27 cellular contexts compared by ENCODE assay signal in genomic region chr15:36938131-36938530, GRCh38.
"Had no signal": no experiment of that assay in that cellular context is flagged by ENCODE, and none has a peak within 500 bp of the region (broad histone marks: within the 10 kb centered on the region; RNA-seq: fewer than 3 reads in every experiment).

No MANE protein-coding gene starts in this region.

- H3K36me3 ChIP-seq: ascending aorta, brain microvascular endothelial cell, esophagus muscularis mucosa, gastrocnemius medialis had no signal

- H3K27me3 ChIP-seq: ascending aorta, brain microvascular endothelial cell, esophagus muscularis mucosa, foreskin keratinocyte, gastrocnemius medialis had no signal

- H3K9me3 ChIP-seq: ascending aorta, esophagus muscularis mucosa, gastrocnemius medialis had no signal

- H3K27ac Mint-ChIP-seq: activated CD4-positive, alpha-beta memory T cell treated with anti-CD3 and anti-CD28 coated beads for 36 hours; activated CD4-positive, alpha-beta T cell treated with anti-CD3 and anti-CD28 coated beads for 36 hours; activated CD4-positive, alpha-beta T cell treated with anti-CD3 and anti-CD28 coated beads, Interleukin-2, amount 10 ng/mL, durations not matched to agents 24 days and 14 days; activated CD8-positive, alpha-beta memory T cell treated with anti-CD3 and anti-CD28 coated beads, Interleukin-2, amount 10 ng/mL, durations not matched to agents 7 days and 5 days; activated CD8-positive, alpha-beta T cell treated with anti-CD3 and anti-CD28 coated beads, Interleukin-2, amount 10 ng/mL, durations not matched to agents 7 days and 5 days; activated naive CD4-positive, alpha-beta T cell treated with anti-CD3 and anti-CD28 coated beads, Interleukin-2, amount 10 ng/mL, durations not matched to agents 7 days and 5 days; activated naive CD4-positive, alpha-beta T cell treated with anti-CD3 and anti-CD28 coated beads, Interleukin-2, amount 50 U/mL, for 72 hours; activated naive CD8-positive, alpha-beta T cell treated with anti-CD3 and anti-CD28 coated beads, Interleukin-2, amount 10 ng/mL, durations not matched to agents 7 days and 5 days; activated T-cell treated with anti-CD3 and anti-CD28 coated beads, Interleukin-2, amount 50 U/mL, for 24 hours; activated T-cell treated with anti-CD3 and anti-CD28 coated beads, Interleukin-2, amount 50 U/mL, for 72 hours had no signal

- H3K4me3 Mint-ChIP-seq: activated CD4-positive, alpha-beta memory T cell treated with anti-CD3 and anti-CD28 coated beads for 36 hours; activated CD4-positive, alpha-beta T cell treated with anti-CD3 and anti-CD28 coated beads for 36 hours; activated CD4-positive, alpha-beta T cell treated with anti-CD3 and anti-CD28 coated beads, Interleukin-2, amount 10 ng/mL, durations not matched to agents 24 days and 14 days; activated CD8-positive, alpha-beta memory T cell treated with anti-CD3 and anti-CD28 coated beads, Interleukin-2, amount 10 ng/mL, durations not matched to agents 7 days and 5 days; activated CD8-positive, alpha-beta T cell treated with anti-CD3 and anti-CD28 coated beads, Interleukin-2, amount 10 ng/mL, durations not matched to agents 7 days and 5 days; activated naive CD4-positive, alpha-beta T cell treated with anti-CD3 and anti-CD28 coated beads, Interleukin-2, amount 10 ng/mL, durations not matched to agents 7 days and 5 days; activated naive CD8-positive, alpha-beta T cell treated with anti-CD3 and anti-CD28 coated beads, Interleukin-2, amount 10 ng/mL, durations not matched to agents 7 days and 5 days; activated T-cell treated with anti-CD3 and anti-CD28 coated beads, Interleukin-2, amount 50 U/mL, for 24 hours; activated T-cell treated with anti-CD3 and anti-CD28 coated beads, Interleukin-2, amount 50 U/mL, for 72 hours had no signal

- H3K4me1 ChIP-seq: ascending aorta, foreskin keratinocyte, gastrocnemius medialis had no signal

- H3K4me3 ChIP-seq: ascending aorta, dorsolateral prefrontal cortex, esophagus muscularis mucosa, gastrocnemius medialis had no signal

- H3K9me3 Mint-ChIP-seq: activated CD4-positive, alpha-beta memory T cell treated with anti-CD3 and anti-CD28 coated beads for 36 hours; activated CD4-positive, alpha-beta T cell treated with anti-CD3 and anti-CD28 coated beads, Interleukin-2, amount 10 ng/mL, durations not matched to agents 24 days and 14 days; activated naive CD4-positive, alpha-beta T cell treated with anti-CD3 and anti-CD28 coated beads, Interleukin-2, amount 10 ng/mL, durations not matched to agents 7 days and 5 days; activated T-cell treated with anti-CD3 and anti-CD28 coated beads, Interleukin-2, amount 50 U/mL, for 24 hours had no signal

- H3K27me3 Mint-ChIP-seq: activated CD8-positive, alpha-beta memory T cell treated with anti-CD3 and anti-CD28 coated beads, Interleukin-2, amount 10 ng/mL, durations not matched to agents 7 days and 5 days; activated naive CD4-positive, alpha-beta T cell treated with anti-CD3 and anti-CD28 coated beads, Interleukin-2, amount 10 ng/mL, durations not matched to agents 7 days and 5 days had no signal

- DNase-seq: activated CD4-positive, alpha-beta memory T cell treated with anti-CD3 and anti-CD28 coated beads for 36 hours; activated CD4-positive, alpha-beta T cell treated with anti-CD3 and anti-CD28 coated beads for 36 hours; activated CD4-positive, alpha-beta T cell treated with anti-CD3 and anti-CD28 coated beads, Interleukin-2, amount 10 ng/mL, durations not matched to agents 24 days and 14 days; activated CD4-positive, CD25-positive, alpha-beta regulatory T cell; activated CD4-positive, CD25-positive, alpha-beta regulatory T cell treated with anti-CD3 and anti-CD28 coated beads, Interleukin-2, amount 50 U/mL, for 72 hours; activated CD8-positive, alpha-beta memory T cell treated with anti-CD3 and anti-CD28 coated beads, Interleukin-2, amount 10 ng/mL, durations not matched to agents 7 days and 5 days; activated CD8-positive, alpha-beta memory T cell treated with anti-CD3 and anti-CD28 coated beads, Interleukin-2, amount 50 U/mL, for 4 hours; activated CD8-positive, alpha-beta T cell treated with anti-CD3 and anti-CD28 coated beads, Interleukin-2, amount 10 ng/mL, durations not matched to agents 7 days and 5 days; activated gamma-delta T cell; activated naive CD4-positive, alpha-beta T cell; activated naive CD4-positive, alpha-beta T cell treated with anti-CD3 and anti-CD28 coated beads, Interleukin-2, amount 10 ng/mL, durations not matched to agents 7 days and 5 days; activated naive CD8-positive, alpha-beta T cell treated with anti-CD3 and anti-CD28 coated beads, Interleukin-2, amount 10 ng/mL, durations not matched to agents 7 days and 5 days; activated T-cell treated with anti-CD3 and anti-CD28 coated beads for 4 hours; activated T-cell treated with anti-CD3 and anti-CD28 coated beads, Interleukin-2, amount 50 U/mL, for 24 hours; activated T-cell treated with anti-CD3 and anti-CD28 coated beads, Interleukin-2, amount 50 U/mL, for 72 hours; brain microvascular endothelial cell; caudate nucleus; dorsolateral prefrontal cortex; effector memory CD4-positive, alpha-beta T cell; erythroblast; foreskin keratinocyte; gastrocnemius medialis; SW 1271; T-helper 2 cell had no signal

- H3K4me1 Mint-ChIP-seq: activated CD4-positive, alpha-beta T cell treated with anti-CD3 and anti-CD28 coated beads for 36 hours; activated CD4-positive, alpha-beta T cell treated with anti-CD3 and anti-CD28 coated beads, Interleukin-2, amount 10 ng/mL, durations not matched to agents 24 days and 14 days; activated CD8-positive, alpha-beta memory T cell treated with anti-CD3 and anti-CD28 coated beads, Interleukin-2, amount 10 ng/mL, durations not matched to agents 7 days and 5 days; activated naive CD4-positive, alpha-beta T cell treated with anti-CD3 and anti-CD28 coated beads, Interleukin-2, amount 10 ng/mL, durations not matched to agents 7 days and 5 days; activated naive CD8-positive, alpha-beta T cell treated with anti-CD3 and anti-CD28 coated beads, Interleukin-2, amount 10 ng/mL, durations not matched to agents 7 days and 5 days had no signal

- H3K27ac ChIP-seq: ascending aorta, brain microvascular endothelial cell, dorsolateral prefrontal cortex, esophagus muscularis mucosa, foreskin keratinocyte, gastrocnemius medialis had no signal

- H3K36me3 Mint-ChIP-seq: activated CD4-positive, alpha-beta memory T cell treated with anti-CD3 and anti-CD28 coated beads for 36 hours; activated CD8-positive, alpha-beta memory T cell treated with anti-CD3 and anti-CD28 coated beads, Interleukin-2, amount 10 ng/mL, durations not matched to agents 7 days and 5 days; activated naive CD4-positive, alpha-beta T cell treated with anti-CD3 and anti-CD28 coated beads, Interleukin-2, amount 10 ng/mL, durations not matched to agents 7 days and 5 days; activated naive CD4-positive, alpha-beta T cell treated with anti-CD3 and anti-CD28 coated beads, Interleukin-2, amount 50 U/mL, for 72 hours; activated naive CD8-positive, alpha-beta T cell treated with anti-CD3 and anti-CD28 coated beads, Interleukin-2, amount 10 ng/mL, durations not matched to agents 7 days and 5 days had no signal
